Comparison of ENCODE assay signal across 8 cellular contexts in genomic region chr5:157743163-157744054, GRCh38.
DNase-seq lines count a peak whose midpoint lies in the region; ATAC-seq lines count a peak whose summit lies in the region.

Gene LSM11 (plus strand): TSS chr5:157743712. CDS start chr5:157743751, 39 bp downstream.

- DNase-seq in Ammon's horn (ENCODE audit: low spot score) = peak; percentile 89
- peak; percentile 77 for DNase-seq in NCI-H2227 treated with DMSO at 0.1 percent for 48 hours (lab: John Stamatoyannopoulos, UW)
- peak; percentile 78 for DNase-seq in cerebellar cortex (ENCODE audit: low spot score)
- DNase-seq in kidney glomerular epithelial cell (lab: John Stamatoyannopoulos, UW) = peak; percentile 67
- DNase-seq in stimulated activated CD4-positive, alpha-beta T cell treated with anti-CD3 and anti-CD28 coated beads, Interleukin-1b, Interleukin-23, amount 100 ng/mL, for 1 hour (ENCODE audit: low read depth in 2 of 2) = peak; percentile 79 to 89

- ATAC-seq in GM19023 (IDR thresholded peaks at IDR 0.05; ENCODE audit: unreplicated experiment) (peak; percentile 91), HG03175 (IDR thresholded peaks at IDR 0.05; ENCODE audit: unreplicated experiment) (peak; percentile 93)
- peak; percentile 89 for ATAC-seq in activated CD4-positive, CD25-positive, alpha-beta regulatory T cell treated with anti-CD3 and anti-CD28 coated beads, Interleukin-2, amount 50 U/mL, for 24 hours

Comparison
In these comparisons a context has a peak if more than half of its experiments do, and no peak if none do; other contexts are left out.
1. Peak in every context shown above with its lines: DNase-seq and ATAC-seq.